In genomic region chr2:201466050-201466660, GRCh38 we compare ENCODE assay signal across 10 cellular contexts. TPM values are rescaled to one million over a fixed set of nuclear protein-coding genes. Genes with fewer than 3 reads are reported as not detected.
DNase-seq lines count a peak whose midpoint lies in the region; ATAC-seq and TF ChIP-seq lines count a peak whose summit lies in the region.
"Had no signal": no experiment of that assay in that cellular context is flagged by ENCODE, and none has a peak within 500 bp of the region (broad histone marks: within the 10 kb centered on the region; RNA-seq: fewer than 3 reads in every experiment).

No MANE protein-coding gene starts in this region.

- DNase-seq in DMS153 (lab: John Stamatoyannopoulos, UW), result peak; percentile 19
- peak; percentile 85 for DNase-seq in RPMI7951 (ENCODE audit: low read depth)
- peak; percentile 70 for DNase-seq in fibroblast of pulmonary artery (ENCODE audit: low read depth)
- peak; percentile 15 for DNase-seq in pulmonary artery endothelial cell (ENCODE audit: low read depth, low spot score)
- DNase-seq in SKM-1 (lab: John Stamatoyannopoulos, UW; ENCODE audit: unreplicated experiment), result no peak
- DNase-seq in stimulated activated effector memory CD8-positive, alpha-beta T cell treated with anti-CD3 and anti-CD28 coated beads, Interleukin-12 subunit alpha, Interleukin-12 subunit beta, amount 100 ng/mL, for 72 hours (ENCODE audit: low spot score in 2 of 2), result no peak
- no peak for DNase-seq in HK-2 (ENCODE audit: unreplicated experiment)
- DNase-seq in stimulated activated CD4-positive, alpha-beta T cell treated with anti-CD3 and anti-CD28 coated beads, Interleukin-4, amount 100 ng/mL, for 4 hours, result no peak
- DNase-seq: activated CD4-positive, alpha-beta memory T cell treated with anti-CD3 and anti-CD28 coated beads, Interleukin-2, amount 10 ng/mL, durations not matched to agents 7 days and 5 days; H7 had no signal

- no peak overlapping the region for H3K27ac Mint-ChIP-seq in stimulated activated effector memory CD8-positive, alpha-beta T cell treated with anti-CD3 and anti-CD28 coated beads, Interleukin-12 subunit alpha, Interleukin-12 subunit beta, amount 100 ng/mL, for 72 hours
- H3K27ac Mint-ChIP-seq: activated CD4-positive, alpha-beta memory T cell treated with anti-CD3 and anti-CD28 coated beads, Interleukin-2, amount 10 ng/mL, durations not matched to agents 7 days and 5 days had no signal

- no peak for ATAC-seq in stimulated activated effector memory CD8-positive, alpha-beta T cell treated with anti-CD3 and anti-CD28 coated beads, Interleukin-12 subunit alpha, Interleukin-12 subunit beta, amount 100 ng/mL, for 72 hours

- H3K9me3 Mint-ChIP-seq in stimulated activated effector memory CD8-positive, alpha-beta T cell treated with anti-CD3 and anti-CD28 coated beads, Interleukin-12 subunit alpha, Interleukin-12 subunit beta, amount 100 ng/mL, for 72 hours, result no peaks in the 10 kb centered on the region

- peaks cover 6% of the 10 kb centered on the region for H3K36me3 Mint-ChIP-seq in stimulated activated effector memory CD8-positive, alpha-beta T cell treated with anti-CD3 and anti-CD28 coated beads, Interleukin-12 subunit alpha, Interleukin-12 subunit beta, amount 100 ng/mL, for 72 hours

- no peaks in the 10 kb centered on the region for H3K4me1 Mint-ChIP-seq in stimulated activated effector memory CD8-positive, alpha-beta T cell treated with anti-CD3 and anti-CD28 coated beads, Interleukin-12 subunit alpha, Interleukin-12 subunit beta, amount 100 ng/mL, for 72 hours

- no peak overlapping the region for H3K4me3 Mint-ChIP-seq in stimulated activated effector memory CD8-positive, alpha-beta T cell treated with anti-CD3 and anti-CD28 coated beads, Interleukin-12 subunit alpha, Interleukin-12 subunit beta, amount 100 ng/mL, for 72 hours
- H3K4me3 Mint-ChIP-seq: activated CD4-positive, alpha-beta memory T cell treated with anti-CD3 and anti-CD28 coated beads, Interleukin-2, amount 10 ng/mL, durations not matched to agents 7 days and 5 days had no signal

- H3K4me3 ChIP-seq in fibroblast of pulmonary artery (replicated peaks; ENCODE audit: low read depth, low read length), result no peak overlapping the region

- no peak for TF ChIP-seq CTCF in fibroblast of pulmonary artery (IDR thresholded peaks at IDR 0.05; ENCODE audit: low read length, missing control alignments)

RNA-seq across cellular contexts. Expression of gene STRADB, which starts 14.6 kb away (rescaled TPM):
- total RNA-seq in RPMI7951 (2014; rRNA removed; shearing (Covaris generic)), result 61.0 and 83.4 TPM in 2 replicates
- total RNA-seq in pulmonary artery endothelial cell, result 21.5 and 26.3 TPM in 2 replicates

RNA-seq across cellular contexts. Expression of gene TRAK2, which starts 14.9 kb away (rescaled TPM):
- 46.0 and 47.0 TPM in 2 replicates for total RNA-seq in RPMI7951 (2014; rRNA removed; shearing (Covaris generic))
- total RNA-seq in pulmonary artery endothelial cell, result 30.3 and 35.0 TPM in 2 replicates

Comparison
In these comparisons a context has a peak if more than half of its experiments do, and no peak if none do; other contexts are left out.
1. DNase-seq: peak in DMS153 (single experiment), RPMI7951 (single experiment), fibroblast of pulmonary artery (single experiment) and pulmonary artery endothelial cell (single experiment); none in SKM-1 (single experiment), stimulated activated effector memory CD8-positive, alpha-beta T cell treated with anti-CD3 and anti-CD28 coated beads, Interleukin-12 subunit alpha, Interleukin-12 subunit beta, amount 100 ng/mL, for 72 hours (0 of 2), HK-2 (single experiment) and stimulated activated CD4-positive, alpha-beta T cell treated with anti-CD3 and anti-CD28 coated beads, Interleukin-4, amount 100 ng/mL, for 4 hours (0 of 2).